ENCODE assay signal across 23 cellular contexts in the genomic region with DNA sequence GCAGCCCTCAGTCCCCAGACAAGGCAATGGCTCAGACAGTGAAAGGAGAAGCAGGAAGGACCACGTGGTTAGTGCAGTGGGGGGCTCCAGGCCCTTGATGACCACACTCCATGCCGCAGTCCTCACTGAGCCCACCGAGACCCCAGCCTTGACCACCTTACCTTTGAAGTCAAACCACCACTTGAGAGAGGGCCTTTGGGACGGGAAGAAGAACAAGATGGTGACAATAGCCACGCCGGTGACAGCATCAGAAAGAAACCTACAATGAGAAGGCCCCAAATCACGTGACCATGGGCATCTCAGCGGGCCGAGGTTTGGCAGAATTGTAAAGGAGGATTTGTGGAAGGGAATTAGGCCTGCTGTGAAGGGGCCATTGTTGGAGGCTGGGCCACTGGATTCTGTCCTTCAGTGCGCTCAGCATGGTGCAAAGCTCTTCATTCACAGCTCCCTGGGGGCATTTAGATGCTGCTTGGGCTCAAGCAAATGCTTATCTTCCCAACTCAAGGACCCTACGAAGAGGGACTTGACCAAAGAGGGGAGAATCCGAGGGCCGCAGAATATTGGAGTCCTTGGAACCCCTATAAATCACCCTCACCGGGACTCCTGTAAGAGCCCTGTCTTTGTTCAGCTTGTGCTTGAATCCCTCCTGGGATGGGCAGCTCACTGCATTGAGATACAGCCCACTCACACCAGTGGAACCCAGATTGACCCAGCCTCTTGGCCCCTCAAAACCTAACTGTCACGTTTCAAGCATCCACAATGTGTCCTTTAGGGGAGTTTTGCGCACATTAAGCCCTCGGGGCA. TPM values are rescaled to one million over a fixed set of nuclear protein-coding genes. Genes with fewer than 3 reads are reported as not detected.
DNase-seq lines count a peak whose midpoint lies in the region; ATAC-seq and TF ChIP-seq lines count a peak whose summit lies in the region.
"Had no signal": no experiment of that assay in that cellular context is flagged by ENCODE, and none has a peak within 500 bp of the region (broad histone marks: within the 10 kb centered on the region; RNA-seq: fewer than 3 reads in every experiment).

No MANE protein-coding gene starts in this region.

- no peaks in the 10 kb centered on the region for H3K27me3 Mint-ChIP-seq in GM23338 (ENCODE audit: insufficient read depth, low read depth, poor library complexity)
- H3K27me3 Mint-ChIP-seq: progenitor cell of endocrine pancreas had no signal

- H3K4ac ChIP-seq in neuronal stem cell (ENCODE audit: low read length) (no peak overlapping the region), mesenchymal stem cell (ENCODE audit: low read depth in 1 of 2, low read length in 2 of 2) (no peak overlapping the region)

- H2BK15ac ChIP-seq in neuronal stem cell (ENCODE audit: low read length) (no peak overlapping the region), mesenchymal stem cell (ENCODE audit: low read depth, poor library complexity, severe bottlenecking) (no peak overlapping the region)

- H3K9ac ChIP-seq in neuronal stem cell (ENCODE audit: low read depth, low read length, poor library complexity) (no peak overlapping the region), mesenchymal stem cell (ENCODE audit: low read length) (no peak overlapping the region)

- peak; percentile 92 for ATAC-seq in GM23338
- ATAC-seq: CD8-positive, alpha-beta T cell; naive thymus-derived CD8-positive, alpha-beta T cell had no signal

- H3K27me3 ChIP-seq in GM23338 (ENCODE audit: insufficient read depth) (no peaks in the 10 kb centered on the region), neuronal stem cell (ENCODE audit: control insufficient read depth in 3 of 3, insufficient read depth in 3 of 3, low read depth in 1 of 3, low read length in 3 of 3) (no peaks in the 10 kb centered on the region), mesenchymal stem cell (ENCODE audit: control insufficient read depth in 1 of 2, insufficient read depth in 1 of 2, low read length in 2 of 2) (no peaks in the 10 kb centered on the region)
- H3K27me3 ChIP-seq: tibial artery had no signal

- H3K14ac ChIP-seq in neuronal stem cell (ENCODE audit: low read length) (no peak overlapping the region), mesenchymal stem cell (ENCODE audit: low read length in 2 of 2) (no peak overlapping the region)

- no peaks in the 10 kb centered on the region for H3K79me2 ChIP-seq in GM23338 (replicated peaks; ENCODE audit: insufficient read depth)

- H2BK120ac ChIP-seq in neuronal stem cell (ENCODE audit: low read depth, low read length) (no peak overlapping the region), mesenchymal stem cell (ENCODE audit: low read depth, low read length) (no peak overlapping the region)

- no peak overlapping the region for H4K8ac ChIP-seq in neuronal stem cell (ENCODE audit: low read depth, low read length)
- no peak overlapping the region for H4K8ac ChIP-seq in mesenchymal stem cell (ENCODE audit: low read length)

- H3K4me2 ChIP-seq in GM23338 (peak overlapping the region; percentile 38), neuronal stem cell (ENCODE audit: insufficient read depth, low read length, poor library complexity, severe bottlenecking) (peak overlapping the region; percentile 46), mesenchymal stem cell (ENCODE audit: low read length, poor library complexity, severe bottlenecking) (no peak overlapping the region)

- H3K36me3 ChIP-seq in GM23338 (ENCODE audit: insufficient read depth) (no peaks in the 10 kb centered on the region), neuronal stem cell (replicated peaks in 1 of 2; ENCODE audit: control insufficient read depth in 2 of 2, insufficient read depth in 2 of 2, low read length in 2 of 2) (peaks cover 0 to 3% of the 10 kb centered on the region in 2 donors), mesenchymal stem cell (ENCODE audit: control insufficient read depth in 1 of 2, insufficient read depth in 2 of 2, low read depth in 1 of 2, low read length in 2 of 2) (peaks cover 0 to 2% of the 10 kb centered on the region in 2 experiments)
- H3K36me3 ChIP-seq: spleen, tibial artery had no signal

- no peaks in the 10 kb centered on the region for H3K9me2 ChIP-seq in GM23338 (ENCODE audit: insufficient read depth)

- H3F3A ChIP-seq in GM23338 (replicated peaks; ENCODE audit: low read depth): no peaks in the 10 kb centered on the region

- H4K91ac ChIP-seq in neuronal stem cell (ENCODE audit: low read depth, low read length, poor library complexity) (no peak overlapping the region), mesenchymal stem cell (ENCODE audit: low read length) (no peak overlapping the region)

- no peaks in the 10 kb centered on the region for H4K20me1 ChIP-seq in GM23338 (replicated peaks; ENCODE audit: insufficient read depth)

- peaks cover 25% of the 10 kb centered on the region for H3K4me1 ChIP-seq in GM23338 (ENCODE audit: insufficient read depth)
- peaks cover 7 to 12% of the 10 kb centered on the region in 2 donors for H3K4me1 ChIP-seq in neuronal stem cell (ENCODE audit: control insufficient read depth in 2 of 2, insufficient read depth in 1 of 2, low read depth in 1 of 2, low read length in 2 of 2)
- no peaks in the 10 kb centered on the region for H3K4me1 ChIP-seq in mesenchymal stem cell (ENCODE audit: control insufficient read depth, insufficient read depth, low read depth, low read length)
- H3K4me1 ChIP-seq: tibial artery had no signal

- H3K27ac Mint-ChIP-seq in GM23338: no peak overlapping the region; the same call in 1 of the 2 replicates
- H3K27ac Mint-ChIP-seq: CD8-positive, alpha-beta T cell; naive thymus-derived CD8-positive, alpha-beta T cell; progenitor cell of endocrine pancreas had no signal

- H2AK5ac ChIP-seq in neuronal stem cell (ENCODE audit: low read depth, low read length) (no peak overlapping the region), mesenchymal stem cell (ENCODE audit: low read length, severe bottlenecking) (no peak overlapping the region)

- DNase-seq in GM23338 (ENCODE audit: low spot score) (peak; percentile 73), NCI-H345 treated with DMSO at 0.1 percent for 48 hours (lab: John Stamatoyannopoulos, UW; ENCODE audit: unreplicated experiment) (peak; percentile 89), globus pallidus (ENCODE audit: low spot score) (peak; percentile 81), neuronal stem cell (ENCODE audit: low spot score) (peak; percentile 79), mesenchymal stem cell (no peak), AG08395 (ENCODE audit: low spot score) (no peak), DMS153 (lab: John Stamatoyannopoulos, UW) (no peak), NCI-H774 (lab: John Stamatoyannopoulos, UW) (no peak)
- DNase-seq: activated CD4-positive, alpha-beta T cell treated with anti-CD3 and anti-CD28 coated beads for 1 hour; activated effector memory CD4-positive, alpha-beta T cell treated with Interleukin-2 at 50 U/mL for 16 hours; CD8-positive, alpha-beta T cell; dermis blood vessel endothelial cell; naive thymus-derived CD8-positive, alpha-beta T cell; NCI-H2171 treated with DMSO at 0.1 percent for 48 hours; spleen; T1000; tibial artery had no signal

- H3K9me3 ChIP-seq in neuronal stem cell (replicated peaks in 1 of 2; ENCODE audit: control insufficient read depth in 2 of 2, insufficient read depth in 1 of 2, low read depth in 1 of 2, low read length in 2 of 2) (peaks cover 14 to 16% of the 10 kb centered on the region in 2 donors), mesenchymal stem cell (ENCODE audit: control insufficient read depth, low read length) (no peaks in the 10 kb centered on the region)
- H3K9me3 ChIP-seq: spleen, tibial artery had no signal

- H3K4me3 ChIP-seq in GM23338: no peak overlapping the region
- H3K4me3 ChIP-seq in neuronal stem cell (ENCODE audit: low read length in 2 of 2): no peak overlapping the region
- H3K4me3 ChIP-seq in mesenchymal stem cell (ENCODE audit: insufficient read depth in 1 of 2, low read depth in 1 of 2, low read length in 2 of 2): no peak overlapping the region
- H3K4me3 ChIP-seq: lung, spleen, tibial artery had no signal

- H3K23ac ChIP-seq in neuronal stem cell (ENCODE audit: low read depth, low read length, poor library complexity): no peak overlapping the region
- no peak overlapping the region for H3K23ac ChIP-seq in mesenchymal stem cell (ENCODE audit: low read length in 2 of 2)

- H2BK12ac ChIP-seq in neuronal stem cell (ENCODE audit: low read length) (no peak overlapping the region), mesenchymal stem cell (ENCODE audit: low read length in 2 of 2) (no peak overlapping the region)

- H3K18ac ChIP-seq in neuronal stem cell (ENCODE audit: low read length) (peak overlapping the region; percentile 49), mesenchymal stem cell (ENCODE audit: low read depth in 1 of 2, low read length in 2 of 2) (no peak overlapping the region)

- H3K4me3 Mint-ChIP-seq in GM23338: peak overlapping the region; percentile 35; the same call in 2 of the 3 replicates
- H3K4me3 Mint-ChIP-seq: CD8-positive, alpha-beta T cell; naive thymus-derived CD8-positive, alpha-beta T cell had no signal

- H3K36me3 Mint-ChIP-seq in GM23338 (ENCODE audit: low read depth): peaks cover 16% of the 10 kb centered on the region
- H3K36me3 Mint-ChIP-seq: CD8-positive, alpha-beta T cell; naive thymus-derived CD8-positive, alpha-beta T cell had no signal

- H2AFZ ChIP-seq in GM23338 (peak overlapping the region; percentile 70), neuronal stem cell (ENCODE audit: low read length) (peak overlapping the region; percentile 78), mesenchymal stem cell (ENCODE audit: low read depth, low read length) (no peak overlapping the region)

- H2BK5ac ChIP-seq in neuronal stem cell (ENCODE audit: low read length): peak overlapping the region; percentile 43
- H2BK5ac ChIP-seq in mesenchymal stem cell (ENCODE audit: low read depth, low read length, poor library complexity, severe bottlenecking): no peak overlapping the region

- H3K27ac ChIP-seq in GM23338 (ENCODE audit: low read depth): 0 out of 2 replicates have a peak overlapping the region, but pooled peaks have one; percentile 33
- H3K27ac ChIP-seq in neuronal stem cell (replicated peaks; ENCODE audit: low read length): peak overlapping the region; percentile 78
- H3K27ac ChIP-seq in mesenchymal stem cell (ENCODE audit: low read length, poor library complexity, severe bottlenecking): no peak overlapping the region
- H3K27ac ChIP-seq: spleen, tibial artery had no signal

- no peak for TF ChIP-seq CTCF in GM23338 (conservative IDR thresholded peaks at IDR 0.05; ENCODE audit: low read depth in 2 of 2)

- H3K9me3 Mint-ChIP-seq in GM23338: peaks cover 16% of the 10 kb centered on the region
- H3K9me3 Mint-ChIP-seq: CD8-positive, alpha-beta T cell had no signal

- H3K79me1 ChIP-seq in neuronal stem cell (ENCODE audit: low read depth, low read length) (no peaks in the 10 kb centered on the region), mesenchymal stem cell (replicated peaks; ENCODE audit: low read length, poor library complexity, severe bottlenecking) (no peaks in the 10 kb centered on the region)

- WGBS in neuronal stem cell (ENCODE audit: extremely low coverage in 2 of 2, insufficient read length in 2 of 2, insufficient replicate concordance in 1 of 2), 2 donors: no CpG with 5 or more reads among the region's 17 CpGs
- 48% methylated on average over 15 of the region's 17 CpGs for WGBS in mesenchymal stem cell

- H3K4me1 Mint-ChIP-seq in GM23338: peaks cover 17% of the 10 kb centered on the region
- H3K4me1 Mint-ChIP-seq: naive thymus-derived CD8-positive, alpha-beta T cell had no signal

RNA-seq across cellular contexts. Expression of a gene that starts 33.2 kb away (rescaled TPM):
- 0.45 TPM in 1 of 2 replicates, not detected in the other for total RNA-seq in GM23338 (2014; rRNA removed; shearing (Covaris generic))
- 0.32 TPM in 1 of 2 replicates, not detected in the other for polyA plus RNA-seq in GM23338 (2016; fragmentation: Nextera tagmentation; extraction: Ambion mirVana)
- 0.08 TPM for polyA plus RNA-seq in neuronal stem cell (2013, experiment 1 of 2)
- polyA plus RNA-seq in neuronal stem cell (2013, experiment 2 of 2): 0.04 TPM
- polyA plus RNA-seq in mesenchymal stem cell (2013, experiment 1 of 2): not detected
- polyA plus RNA-seq in mesenchymal stem cell (2013, experiment 2 of 2): not detected
- total RNA-seq: bronchial epithelial cell; CD8-positive, alpha-beta T cell; dermis blood vessel endothelial cell; glomerular endothelial cell; naive thymus-derived CD8-positive, alpha-beta T cell; progenitor cell of endocrine pancreas; spleen had no signal
- polyA plus RNA-seq: adipose tissue; esophagus; lung; naive thymus-derived CD8-positive, alpha-beta T cell; spleen had no signal

Comparison
In these comparisons a context has a peak if more than half of its experiments do, and no peak if none do; other contexts are left out.
1. DNase-seq: peak in GM23338 (single experiment), NCI-H345 treated with DMSO at 0.1 percent for 48 hours (single experiment), globus pallidus (single experiment) and neuronal stem cell (single experiment); none in mesenchymal stem cell (single experiment), AG08395 (single experiment), DMS153 (single experiment) and NCI-H774 (single experiment).